In the genomic region with DNA sequence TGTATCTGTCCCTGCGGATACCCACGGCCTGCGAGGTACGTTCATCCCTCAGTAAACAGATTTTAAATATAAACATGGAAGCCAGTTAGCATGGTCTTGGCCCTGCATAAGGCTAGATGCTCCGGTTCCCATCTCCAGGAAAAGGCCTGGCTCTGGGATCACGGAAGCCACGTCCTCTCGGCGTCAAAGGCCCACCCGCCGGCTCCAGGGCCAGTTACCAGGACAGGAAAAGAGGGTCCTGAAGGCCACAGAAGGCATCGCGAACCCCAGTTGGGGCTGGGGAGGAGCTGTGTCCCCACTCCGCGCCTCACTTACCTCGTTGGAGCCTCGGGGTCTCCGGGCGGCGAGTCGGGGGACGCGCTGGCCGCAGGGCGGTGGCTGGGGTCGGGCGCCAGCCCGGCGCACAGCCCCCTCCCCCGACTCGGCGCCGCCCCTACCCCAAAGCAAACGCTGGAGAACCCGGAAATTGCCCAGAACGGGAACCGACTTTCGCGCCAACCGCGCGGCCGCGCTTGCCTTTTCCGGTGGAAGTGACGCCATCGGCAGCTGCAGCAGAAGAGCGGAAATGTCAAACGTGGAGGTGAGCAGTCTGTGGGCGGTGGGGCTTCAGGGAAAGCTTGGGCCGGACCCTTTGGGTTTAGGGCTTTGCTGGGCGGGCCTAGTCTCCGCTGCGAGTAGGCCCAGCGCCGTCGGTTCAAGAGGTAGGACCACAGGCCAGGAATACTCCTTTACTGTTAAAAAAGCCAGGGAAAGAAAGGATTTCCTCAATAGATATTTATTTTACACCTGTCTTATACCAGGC, we compare ENCODE assay signal across 8 cellular contexts. TPM values are rescaled to one million over a fixed set of nuclear protein-coding genes. Genes with fewer than 3 reads are reported as not detected.
DNase-seq lines count a peak whose midpoint lies in the region; ATAC-seq, FAIRE-seq and TF ChIP-seq lines count a peak whose summit lies in the region.

A gene (minus strand): TSS at position 488 of the 802 bp plus-strand sequence. CDS start 814 bp downstream, outside the sequence.

- peak; percentile 94 for FAIRE-seq in GM18507 (lab: Jason Lieb, UNC)

- no peaks in the 10 kb centered on the region for H3K27me3 ChIP-seq in right atrium auricular region
- no peaks in the 10 kb centered on the region for H3K27me3 ChIP-seq in psoas muscle (ENCODE audit: insufficient read depth in 3 of 3, low read length in 2 of 3)

- H3K9me3 ChIP-seq in right atrium auricular region (no peaks in the 10 kb centered on the region), psoas muscle (no peaks in the 10 kb centered on the region)

- intact Hi-C loops in psoas muscle (cut with DNase I) = loop anchor here (5.0 to 10.0 kb wide), 4 partner anchors 133 to 271 kb away; a partner anchor contains a TSS

- peak; percentile 92 for ATAC-seq in HG02943 (IDR thresholded peaks at IDR 0.05; ENCODE audit: low read depth, unreplicated experiment)
- peak; percentile 90 to 98 (median 92) for ATAC-seq in psoas muscle

- WGBS in psoas muscle, 3 donors = 0 to 1% (median 1%) methylated on average over 54 to 57 of the region's 57 CpGs
- WGBS in urinary bladder = 0% methylated on average over 57 of the region's 57 CpGs

- peaks cover 0 to 22% of the 10 kb centered on the region in 2 donors for H3K4me1 ChIP-seq in right atrium auricular region
- peaks cover 12% of the 10 kb centered on the region for H3K4me1 ChIP-seq in psoas muscle
- H3K4me1 ChIP-seq in urinary bladder (ENCODE audit: insufficient read depth) = no peaks in the 10 kb centered on the region

- TF ChIP-seq CTCF in right atrium auricular region (IDR thresholded peaks at IDR 0.05) (no peak), psoas muscle (IDR thresholded peaks at IDR 0.05) (no peak)

- DNase-seq in GM18507 (ENCODE audit: extremely low spot score, insufficient read length, low read depth) (peak; percentile 86), NCI-H187 (lab: John Stamatoyannopoulos, UW) (peak; percentile 41 to 42), T-helper 2 cell (peak; percentile 65 to 92 (median 79)), right atrium auricular region (ENCODE audit: low spot score) (peak; percentile 73), psoas muscle (peak; percentile 80 to 88)

- H3K27ac ChIP-seq in angular gyrus (ENCODE audit: low read depth, low read length) (peak within 1 kb of the TSS; percentile 24), right atrium auricular region (peak within 1 kb of the TSS; percentile 79 to 84), psoas muscle (peak within 1 kb of the TSS; percentile 86), urinary bladder (ENCODE audit: low read depth) (peak within 1 kb of the TSS; percentile 72)

- peak within 1 kb of the TSS; percentile 89 to 92 for H3K4me3 ChIP-seq in right atrium auricular region
- H3K4me3 ChIP-seq in psoas muscle = peak within 1 kb of the TSS; percentile 85
- peak within 1 kb of the TSS; percentile 93 for H3K4me3 ChIP-seq in urinary bladder (ENCODE audit: low read depth, low read length)

- H3K36me3 ChIP-seq in right atrium auricular region = peaks cover 5% of the 10 kb centered on the region
- peaks cover 0 to 27% of the 10 kb centered on the region in 2 donors for H3K36me3 ChIP-seq in psoas muscle (ENCODE audit: insufficient read depth in 1 of 2, low read depth in 1 of 2)
- H3K36me3 ChIP-seq in urinary bladder (ENCODE audit: insufficient read depth) = no peaks in the 10 kb centered on the region

RNA-seq across cellular contexts. Expression of the gene that starts here (rescaled TPM):
- total RNA-seq in right atrium auricular region = 10 to 100 TPM; 10.5 to 11.1 TPM
- 10 to 100 TPM in 1 of 4 donors, 1 to 10 TPM in 3; 6.7 to 10.5 (median 8.4) TPM for total RNA-seq in psoas muscle
- polyA plus RNA-seq in psoas muscle = 1 to 10 TPM; 5.7 to 8.8 (median 6.7) TPM
- total RNA-seq in urinary bladder = 61.5 TPM
- 10.4 TPM for polyA plus RNA-seq in urinary bladder

Comparison
In these comparisons a context has a peak if more than half of its experiments do, and no peak if none do; other contexts are left out.
1. Peak in every context shown above with its lines: DNase-seq, ATAC-seq, H3K4me3 ChIP-seq and H3K27ac ChIP-seq.
2. H3K27ac ChIP-seq: peak in every context shown above with its lines; median percentile 86 in psoas muscle; 82 in right atrium auricular region; 72 in urinary bladder; 24 in angular gyrus.